In genomic region chr19:8370176-8371010, GRCh38 we compare ENCODE assay signal across 2 cellular contexts.
TF ChIP-seq lines count a peak whose summit lies in the region.

No MANE protein-coding gene starts in this region.

TF ChIP-seq in HCT116, 20 proteins besides CTCF, POLR2A, EP300 and RAD21:
- TF ChIP-seq SRF (IDR thresholded peaks at IDR 0.05; ENCODE audit: low read depth) (no peak), POLR2AphosphoS5 (IDR thresholded peaks at IDR 0.05; ENCODE audit: low read depth, low read length) (0 out of 2 replicates have a peak, but pooled peaks have one; percentile 50), ZNF274 (IDR thresholded peaks at IDR 0.05; ENCODE audit: low read depth, low read length) (no peak)

TF ChIP-seq in K562, 482 proteins besides CTCF, POLR2A, EP300 and RAD21:
- TF ChIP-seq GATAD2B (IDR thresholded peaks at IDR 0.05; ENCODE audit: borderline replicate concordance) (no peak), ZNF121 (CRISPR knock-in tag; conservative IDR thresholded peaks at IDR 0.05) (peak; percentile 38; the same call in 1 of the 2 replicates), TCF7 (IDR thresholded peaks at IDR 0.05; ENCODE audit: borderline replicate concordance) (no peak), RUNX1 (IDR thresholded peaks at IDR 0.05; ENCODE audit: low read depth) (no peak)
